Comparison of ENCODE assay signal across 8 cellular contexts in genomic region chr7:100897111-100897608, GRCh38. TPM values are rescaled to one million over a fixed set of nuclear protein-coding genes. Genes with fewer than 3 reads are reported as not detected.
DNase-seq lines count a peak whose midpoint lies in the region; TF ChIP-seq lines count a peak whose summit lies in the region.

No MANE protein-coding gene starts in this region.

- peak; percentile 92 for TF ChIP-seq CTCF in GM12874 (IDR thresholded peaks at IDR 0.05; ENCODE audit: insufficient read depth, low read depth, low read length)
- TF ChIP-seq CTCF in Peyer's patch (IDR thresholded peaks at IDR 0.05): peak; percentile 61 to 91 (median 77)
- peak; percentile 31 to 77 (median 63) for TF ChIP-seq CTCF in adrenal gland (IDR thresholded peaks at IDR 0.05)
- TF ChIP-seq CTCF in hepatocyte (IDR thresholded peaks at IDR 0.05; ENCODE audit: poor library complexity): peak; percentile 81
- TF ChIP-seq CTCF in sigmoid colon (IDR thresholded peaks at IDR 0.05): peak; percentile 24 to 68 (median 60)

- H2AFZ ChIP-seq in hepatocyte: no peak overlapping the region

- TF ChIP-seq EP300 in sigmoid colon (IDR thresholded peaks at IDR 0.05): no peak

- H3K9me2 ChIP-seq in hepatocyte (replicated peaks; ENCODE audit: insufficient read depth): no peaks in the 10 kb centered on the region

- H3K27ac ChIP-seq in Peyer's patch (peak overlapping the region in 3 of 4 donors; percentile 36 to 86 (median 82)), adrenal gland (no peak overlapping the region), hepatocyte (peak overlapping the region; percentile 33), sigmoid colon (no peak overlapping the region)

- H3K79me2 ChIP-seq in hepatocyte: no peaks in the 10 kb centered on the region

- peak overlapping the region; percentile 100 for H3K4me2 ChIP-seq in hepatocyte

- peak in 2 of 3 donors; percentile 83 to 88 for DNase-seq in Peyer's patch
- DNase-seq in adrenal gland: peak in 4 of 7 donors; percentile 55 to 72 (median 64)
- DNase-seq in hepatocyte (ENCODE audit: low spot score): peak; percentile 77
- DNase-seq in sigmoid colon: no peak
- no peak for DNase-seq in NCI-H128 (lab: John Stamatoyannopoulos, UW; ENCODE audit: unreplicated experiment)
- no peak for DNase-seq in GM19240 (ENCODE audit: insufficient read length, low spot score)
- DNase-seq in NCI-H446 treated with DMSO at 0.1 percent for 48 hours (lab: John Stamatoyannopoulos, UW): no peak

- H3K4me3 ChIP-seq in Peyer's patch (peak overlapping the region in 3 of 4 donors; percentile 60 to 70 (median 62)), adrenal gland (peak overlapping the region in 1 of 4 donors; percentile 35), hepatocyte (peak overlapping the region; percentile 45), sigmoid colon (peak overlapping the region in 3 of 4 donors; percentile 25 to 44 (median 39))

- H3K36me3 ChIP-seq in Peyer's patch (no peaks in the 10 kb centered on the region), adrenal gland (replicated peaks in 1 of 2) (no peaks in the 10 kb centered on the region), hepatocyte (replicated peaks; ENCODE audit: insufficient read depth, low read depth) (no peaks in the 10 kb centered on the region), sigmoid colon (no peaks in the 10 kb centered on the region)

- intact Hi-C loops in adrenal gland (cut with DNase I) (loop anchor here (5.0 to 10.0 kb wide), 3 partner anchors 165 to 388 kb away; partner anchors contain the start of gene VGF (in 1 of the 2)), sigmoid colon (cut with DNase I) (loop anchor here (1.0 to 10.0 kb wide), 3 partner anchors 162 to 268 kb away; partner anchors contain the start of gene VGF)

- H3K27me3 ChIP-seq in Peyer's patch (peaks cover 0 to 16% of the 10 kb centered on the region in 2 donors), adrenal gland (peaks cover 33% of the 10 kb centered on the region), hepatocyte (peaks cover 14% of the 10 kb centered on the region), sigmoid colon (peaks cover 27 to 69% (median 46%) of the 10 kb centered on the region in 3 donors)

- TF ChIP-seq POLR2A in Peyer's patch (IDR thresholded peaks at IDR 0.05) (no peak), adrenal gland (IDR thresholded peaks at IDR 0.05) (no peak), sigmoid colon (IDR thresholded peaks at IDR 0.05) (no peak)

- H4K20me1 ChIP-seq in hepatocyte (ENCODE audit: insufficient read depth, poor library complexity, severe bottlenecking): no peaks in the 10 kb centered on the region

- WGBS in adrenal gland, 4 donors: 1 to 9% (median 6%) methylated on average over 4 to 35 of the region's 35 CpGs
- 3% methylated on average over 34 of the region's 35 CpGs for WGBS in hepatocyte (ENCODE audit: low lambda C conversion rate, missing lambda C conversion rate)
- WGBS in sigmoid colon, 2 donors: 1 to 2% methylated on average over 35 of the region's 35 CpGs

- peaks cover 0 to 44% (median 17%) of the 10 kb centered on the region in 4 donors for H3K4me1 ChIP-seq in Peyer's patch
- H3K4me1 ChIP-seq in adrenal gland (replicated peaks in 1 of 2): peaks cover 8 to 16% of the 10 kb centered on the region in 2 donors
- peaks cover 15% of the 10 kb centered on the region for H3K4me1 ChIP-seq in hepatocyte (ENCODE audit: insufficient read depth)
- peaks cover 0 to 31% (median 30%) of the 10 kb centered on the region in 4 donors for H3K4me1 ChIP-seq in sigmoid colon

- no peaks in the 10 kb centered on the region for H3K9me3 ChIP-seq in Peyer's patch
- H3K9me3 ChIP-seq in adrenal gland (replicated peaks in 1 of 3): no peaks in the 10 kb centered on the region
- no peaks in the 10 kb centered on the region for H3K9me3 ChIP-seq in hepatocyte (ENCODE audit: low read depth)
- H3K9me3 ChIP-seq in sigmoid colon: no peaks in the 10 kb centered on the region

RNA-seq across cellular contexts. Expression of gene ACHE, which starts 1.5 kb away (rescaled TPM):
- total RNA-seq in Peyer's patch (10 to 100 TPM in 3 of 4 donors, 1 to 10 TPM in 1; 3.3 to 35.4 (median 25.3) TPM), adrenal gland (10 to 100 TPM in 1 of 8 donors, 1 to 10 TPM in 4, under 1 TPM in 3; 0.26 to 10.2 (median 2.2) TPM), hepatocyte (3.2 and 4.6 TPM in 2 replicates), sigmoid colon (1 to 10 TPM; 3.0 to 8.9 (median 6.5) TPM)
- polyA plus RNA-seq in adrenal gland (1 to 10 TPM; 1.2 to 3.3 (median 3.0) TPM), hepatocyte (16.3 and 18.3 TPM in 2 replicates), sigmoid colon (10 to 100 TPM in 1 of 3 donors, 1 to 10 TPM in 2; 3.6 to 20.6 (median 5.5) TPM)

RNA-seq across cellular contexts. Expression of gene UFSP1, which starts 7.6 kb away (rescaled TPM):
- 1 to 10 TPM; 4.1 to 7.0 (median 5.2) TPM for total RNA-seq in Peyer's patch
- 10 to 100 TPM in 1 of 8 donors, 1 to 10 TPM in 7; 2.8 to 12.7 (median 5.9) TPM for total RNA-seq in adrenal gland
- polyA plus RNA-seq in adrenal gland: 1 to 10 TPM; 2.5 to 6.8 (median 6.5) TPM
- total RNA-seq in hepatocyte: 3.9 TPM in 2 replicates
- polyA plus RNA-seq in hepatocyte: 4.2 and 4.3 TPM in 2 replicates
- total RNA-seq in sigmoid colon: 1 to 10 TPM; 2.4 to 7.1 (median 3.1) TPM
- polyA plus RNA-seq in sigmoid colon: 1 to 10 TPM; 1.8 to 5.3 (median 1.8) TPM

RNA-seq across cellular contexts. Expression of gene SRRT, which starts 22.3 kb away (rescaled TPM):
- total RNA-seq in Peyer's patch: 100 to 1,000 TPM in 2 of 4 donors, 10 to 100 TPM in 2; 60.9 to 272 (median 113) TPM
- 100 to 1,000 TPM in 4 of 8 donors, 10 to 100 TPM in 4; 44.0 to 156 (median 90.6) TPM for total RNA-seq in adrenal gland
- 100 to 1,000 TPM in 2 of 3 donors, 10 to 100 TPM in 1; 83.7 to 289 (median 226) TPM for polyA plus RNA-seq in adrenal gland
- total RNA-seq in hepatocyte: 35.8 and 49.1 TPM in 2 replicates
- polyA plus RNA-seq in hepatocyte: 91.7 and 135 TPM in 2 replicates
- 10 to 100 TPM; 42.1 to 64.3 (median 51.4) TPM for total RNA-seq in sigmoid colon
- 100 to 1,000 TPM in 1 of 3 donors, 10 to 100 TPM in 2; 31.8 to 106 (median 38.6) TPM for polyA plus RNA-seq in sigmoid colon

RNA-seq across cellular contexts. Expression of gene TRIP6, which starts 30.0 kb away (rescaled TPM):
- total RNA-seq in Peyer's patch (10 to 100 TPM in 3 of 4 donors, 1 to 10 TPM in 1; 8.8 to 22.3 (median 15.4) TPM), adrenal gland (100 to 1,000 TPM in 2 of 8 donors, 10 to 100 TPM in 6; 44.8 to 105 (median 75.6) TPM), hepatocyte (54.0 and 57.5 TPM in 2 replicates), sigmoid colon (10 to 100 TPM; 37.8 to 79.7 (median 51.1) TPM)
- polyA plus RNA-seq in adrenal gland (10 to 100 TPM in 2 of 3 donors, 1 to 10 TPM in 1; 8.9 to 88.6 (median 67.6) TPM), hepatocyte (70.3 and 98.9 TPM in 2 replicates), sigmoid colon (10 to 100 TPM; 12.0 to 45.9 (median 18.0) TPM)

RNA-seq across cellular contexts. Expression of gene SLC12A9, which starts 44.6 kb away (rescaled TPM):
- total RNA-seq in Peyer's patch (10 to 100 TPM; 24.8 to 51.1 (median 28.2) TPM), adrenal gland (10 to 100 TPM in 7 of 8 donors, 1 to 10 TPM in 1; 8.0 to 35.1 (median 20.2) TPM), hepatocyte (15.4 and 21.3 TPM in 2 replicates), sigmoid colon (10 to 100 TPM; 10.4 to 17.9 (median 14.8) TPM)
- polyA plus RNA-seq in adrenal gland (10 to 100 TPM in 2 of 3 donors, 1 to 10 TPM in 1; 6.1 to 60.3 (median 34.6) TPM), hepatocyte (17.1 and 23.5 TPM in 2 replicates), sigmoid colon (10 to 100 TPM in 1 of 3 donors, 1 to 10 TPM in 2; 2.5 to 34.2 (median 4.2) TPM)

Comparison
In these comparisons a context has a peak if more than half of its experiments do, and no peak if none do; other contexts are left out.
1. DNase-seq: peak in Peyer's patch (2 of 3), adrenal gland (4 of 7) and hepatocyte (single experiment); none in sigmoid colon (single experiment), NCI-H128 (single experiment), GM19240 (single experiment) and NCI-H446 treated with DMSO at 0.1 percent for 48 hours (single experiment).
2. H3K27ac ChIP-seq: peak in Peyer's patch (3 of 4) and hepatocyte (single experiment); none in adrenal gland (0 of 5) and sigmoid colon (0 of 4).
3. Peak in every context shown above with its lines, with median percentiles within 50 percentile points of each other: CTCF ChIP-seq.